ENCODE assay signal across 17 cellular contexts in genomic region chr7:44029433-44029832, GRCh38. TPM values are rescaled to one million over a fixed set of nuclear protein-coding genes. Genes with fewer than 3 reads are reported as not detected.
"Had no signal": no experiment of that assay in that cellular context is flagged by ENCODE, and none has a peak within 500 bp of the region (broad histone marks: within the 10 kb centered on the region; RNA-seq: fewer than 3 reads in every experiment).

No MANE protein-coding gene starts in this region.

RNA-seq across cellular contexts. Expression of gene SPDYE1, which starts 31.7 kb away (rescaled TPM):
- total RNA-seq: chondrocyte, colonic mucosa, dermis microvascular lymphatic vessel endothelial cell, endothelial cell of umbilical vein, epithelial cell of proximal tubule, esophagus squamous epithelium, gastrocnemius medialis, glomerular endothelial cell, kidney epithelial cell, left cardiac atrium, left lung, left ventricle myocardium superior, mucosa of gallbladder had no signal
- polyA plus RNA-seq: endothelial cell of umbilical vein, heart right ventricle, keratinocyte, lung, mammary epithelial cell had no signal

RNA-seq across cellular contexts. Expression of gene PGAM2, which starts 35.9 kb away (rescaled TPM):
- total RNA-seq: dermis microvascular lymphatic vessel endothelial cell, endothelial cell of umbilical vein, epithelial cell of proximal tubule, glomerular endothelial cell, kidney epithelial cell, mammary epithelial cell had no signal
- polyA plus RNA-seq: keratinocyte, mammary epithelial cell had no signal
